In genomic region chr11:114183041-114183511, GRCh38 we compare ENCODE assay signal across 10 cellular contexts.
DNase-seq lines count a peak whose midpoint lies in the region; ATAC-seq, FAIRE-seq and TF ChIP-seq lines count a peak whose summit lies in the region.
"Had no signal": no experiment of that assay in that cellular context is flagged by ENCODE, and none has a peak within 500 bp of the region (broad histone marks: within the 10 kb centered on the region; RNA-seq: fewer than 3 reads in every experiment).

No MANE protein-coding gene starts in this region.

- DNase-seq in nephron progenitor cell (no peak), GM19239 (ENCODE audit: insufficient read length, low spot score) (no peak)
- DNase-seq: NCI-H2029 treated with DMSO at 0.1 percent for 48 hours had no signal

- no peaks in the 10 kb centered on the region for H3K9me3 ChIP-seq in subcutaneous abdominal adipose tissue (ENCODE audit: control insufficient read depth in 5 of 5, low read length in 5 of 5)

- no peaks in the 10 kb centered on the region for H3K36me3 Mint-ChIP-seq in activated naive CD4-positive, alpha-beta T cell treated with anti-CD3 and anti-CD28 coated beads, Interleukin-2, amount 50 U/mL, for 24 hours
- peaks cover 32% of the 10 kb centered on the region for H3K36me3 Mint-ChIP-seq in nephron progenitor cell (ENCODE audit: low read depth)

- TF ChIP-seq CTCF in VCaP (conservative IDR thresholded peaks at IDR 0.05) (no peak), nephron progenitor cell (IDR thresholded peaks at IDR 0.05) (no peak)

- no peak for TF ChIP-seq POLR2A in GM18505 (IDR thresholded peaks at IDR 0.05; ENCODE audit: borderline replicate concordance, extremely low read depth, insufficient read depth, insufficient read length)

- H3K27ac Mint-ChIP-seq in activated naive CD4-positive, alpha-beta T cell treated with anti-CD3 and anti-CD28 coated beads, Interleukin-2, amount 50 U/mL, for 24 hours = peak overlapping the region; percentile 95
- peak overlapping the region; percentile 94 for H3K27ac Mint-ChIP-seq in nephron progenitor cell

- no peaks in the 10 kb centered on the region for H3K9me3 Mint-ChIP-seq in activated naive CD4-positive, alpha-beta T cell treated with anti-CD3 and anti-CD28 coated beads, Interleukin-2, amount 50 U/mL, for 24 hours
- H3K9me3 Mint-ChIP-seq in nephron progenitor cell = peaks cover 17% of the 10 kb centered on the region

- H3K27me3 ChIP-seq in subcutaneous abdominal adipose tissue (ENCODE audit: control insufficient read depth in 5 of 5, insufficient read depth in 4 of 5, low read length in 5 of 5) = no peaks in the 10 kb centered on the region

- no peaks in the 10 kb centered on the region for H3K27me3 Mint-ChIP-seq in activated naive CD4-positive, alpha-beta T cell treated with anti-CD3 and anti-CD28 coated beads, Interleukin-2, amount 50 U/mL, for 24 hours
- peaks cover 7% of the 10 kb centered on the region for H3K27me3 Mint-ChIP-seq in nephron progenitor cell (ENCODE audit: low read depth, poor library complexity)

- peaks cover 2 to 24% (median 19%) of the 10 kb centered on the region in 5 donors for H3K36me3 ChIP-seq in subcutaneous abdominal adipose tissue (ENCODE audit: control insufficient read depth in 5 of 5, insufficient read depth in 5 of 5, low read length in 5 of 5)

- peak overlapping the region in 2 of 5 donors; percentile 38 to 39 for H3K9ac ChIP-seq in subcutaneous abdominal adipose tissue (ENCODE audit: low read length in 5 of 5)

- no peak for FAIRE-seq in GM19239 (lab: Jason Lieb, UNC)

- peak overlapping the region; percentile 100 for H3K27ac ChIP-seq in VCaP
- H3K27ac ChIP-seq in subcutaneous abdominal adipose tissue (ENCODE audit: low read depth, low read length) = peak overlapping the region; percentile 65
- H3K27ac ChIP-seq: epithelial cell of prostate had no signal

- peaks cover 22 to 65% (median 59%) of the 10 kb centered on the region in 5 donors for H3K4me1 ChIP-seq in subcutaneous abdominal adipose tissue (ENCODE audit: control insufficient read depth in 5 of 5, insufficient read depth in 5 of 5, low read length in 5 of 5)

- peak overlapping the region; percentile 63 for H3K4me3 Mint-ChIP-seq in activated naive CD4-positive, alpha-beta T cell treated with anti-CD3 and anti-CD28 coated beads, Interleukin-2, amount 50 U/mL, for 24 hours
- no peak overlapping the region for H3K4me3 Mint-ChIP-seq in nephron progenitor cell

- peaks cover 86% of the 10 kb centered on the region for H3K4me1 Mint-ChIP-seq in activated naive CD4-positive, alpha-beta T cell treated with anti-CD3 and anti-CD28 coated beads, Interleukin-2, amount 50 U/mL, for 24 hours
- H3K4me1 Mint-ChIP-seq in nephron progenitor cell = peaks cover 54% of the 10 kb centered on the region

- ATAC-seq in HG02970 (IDR thresholded peaks at IDR 0.05; ENCODE audit: low FRiP score, unreplicated experiment) (no peak), GM18505 (IDR thresholded peaks at IDR 0.05; ENCODE audit: unreplicated experiment) (no peak), HG03565 (IDR thresholded peaks at IDR 0.05; ENCODE audit: unreplicated experiment) (no peak)

- peak overlapping the region in 2 of 5 donors; percentile 1 to 11 for H3K4me3 ChIP-seq in subcutaneous abdominal adipose tissue (ENCODE audit: low read depth in 1 of 5, low read length in 5 of 5)
